ENCODE assay signal across 8 cellular contexts in the genomic region with DNA sequence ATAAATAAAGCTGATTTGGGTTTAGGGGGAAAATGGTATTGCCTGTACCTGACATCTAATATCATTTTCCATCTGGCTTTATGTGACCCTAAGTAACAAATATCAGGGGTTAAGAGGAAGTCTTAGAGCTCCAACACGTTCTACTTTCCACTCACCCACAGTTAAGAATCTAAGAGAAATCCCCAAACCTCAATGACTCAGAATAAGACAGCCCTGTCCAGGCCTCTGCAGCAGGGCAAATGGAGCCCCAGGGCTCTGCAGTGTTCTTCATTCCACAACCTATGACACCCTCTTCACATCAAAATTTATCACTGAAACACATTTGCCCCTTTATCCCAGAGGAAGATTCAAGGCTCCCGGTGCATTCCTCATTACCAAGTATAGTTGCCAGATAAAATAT. TPM values are rescaled to one million over a fixed set of nuclear protein-coding genes. Genes with fewer than 3 reads are reported as not detected.
DNase-seq lines count a peak whose midpoint lies in the region; ATAC-seq and TF ChIP-seq lines count a peak whose summit lies in the region.

No MANE protein-coding gene starts in this region.

- H3K27me3 Mint-ChIP-seq in chondrocyte (ENCODE audit: low read depth), result no peaks in the 10 kb centered on the region

- in situ Hi-C loops in G401 (cut with HindIII; ENCODE audit: low sequenced_read_pairs), result no loop called here

- TF ChIP-seq CTCF in GM10266 (IDR thresholded peaks at IDR 0.05; ENCODE audit: control insufficient read depth, insufficient read depth, low read depth, missing control alignments) (no peak), chondrocyte (IDR thresholded peaks at IDR 0.05) (no peak)

- DNase-seq in GM10266 (ENCODE audit: extremely low spot score) (peak; percentile 33), HT1080 (ENCODE audit: low read depth) (peak; percentile 49), chondrocyte (ENCODE audit: low spot score) (no peak), NCI-H1436 (lab: John Stamatoyannopoulos, UW) (no peak), NCI-H2081 (lab: John Stamatoyannopoulos, UW) (no peak), H4 (ENCODE audit: low spot score) (no peak), G401 (ENCODE audit: low spot score) (no peak)

- H3K4me1 Mint-ChIP-seq in chondrocyte (ENCODE audit: low read depth), result peaks cover 24% of the 10 kb centered on the region

- peak; percentile 99 for ATAC-seq in GM21619 (IDR thresholded peaks at IDR 0.05; ENCODE audit: unreplicated experiment)

- no peak overlapping the region for H3K4me3 Mint-ChIP-seq in chondrocyte (ENCODE audit: unreplicated experiment)

- H3K9me3 Mint-ChIP-seq in chondrocyte (ENCODE audit: low read depth), result no peaks in the 10 kb centered on the region

- H3K27ac Mint-ChIP-seq in chondrocyte (ENCODE audit: unreplicated experiment), result peak overlapping the region; percentile 23

- no peaks in the 10 kb centered on the region for H3K36me3 Mint-ChIP-seq in chondrocyte (ENCODE audit: low read depth)

RNA-seq across cellular contexts. Expression of gene TENT5A, which starts 20.3 kb away (rescaled TPM):
- total RNA-seq in HT1080 (2014; rRNA removed; shearing (Covaris generic)), result 3.4 and 4.0 TPM in 2 replicates
- 2.9 and 4.0 TPM in 2 replicates for polyA plus RNA-seq in HT1080 (2015; cell fraction: cytosol; rRNA removed)
- polyA plus RNA-seq in HT1080 (2015; cell fraction: nucleus; rRNA removed), result 8.7 and 9.0 TPM in 2 replicates
- total RNA-seq in chondrocyte, result 25.8 to 57.9 TPM (median 27.9 TPM) in 3 replicates
- 16.4 and 19.3 TPM in 2 replicates for total RNA-seq in H4 (2014; rRNA removed; shearing (Covaris generic))
- total RNA-seq in G401 (2014; rRNA removed; shearing (Covaris generic)), result 0.03 and 0.18 TPM in 2 replicates

Comparison
In these comparisons a context has a peak if more than half of its experiments do, and no peak if none do; other contexts are left out.
1. DNase-seq: peak in GM10266 (single experiment) and HT1080 (single experiment); none in chondrocyte (single experiment), NCI-H1436 (single experiment), NCI-H2081 (0 of 2), H4 (single experiment) and G401 (single experiment).